Comparison of ENCODE assay signal across 18 cellular contexts in genomic region chr5:90170231-90170630, GRCh38.
DNase-seq lines count a peak whose midpoint lies in the region; ATAC-seq and TF ChIP-seq lines count a peak whose summit lies in the region.
"Had no signal": no experiment of that assay in that cellular context is flagged by ENCODE, and none has a peak within 500 bp of the region (broad histone marks: within the 10 kb centered on the region; RNA-seq: fewer than 3 reads in every experiment).

No MANE protein-coding gene starts in this region.

- peaks cover 34% of the 10 kb centered on the region for H3K4me1 ChIP-seq in KMS-11 (ENCODE audit: low read depth, poor library complexity, severe bottlenecking)
- H3K4me1 ChIP-seq in upper lobe of right lung, result no peaks in the 10 kb centered on the region
- H3K4me1 ChIP-seq: BLaER1, gastrocnemius medialis had no signal

- H3K36me3 ChIP-seq in KMS-11 (ENCODE audit: insufficient read depth) (no peaks in the 10 kb centered on the region), upper lobe of right lung (no peaks in the 10 kb centered on the region)
- H3K36me3 ChIP-seq: BLaER1, gastrocnemius medialis had no signal

- no peaks in the 10 kb centered on the region for H4K20me1 ChIP-seq in KMS-11 (ENCODE audit: insufficient read depth)
- H4K20me1 ChIP-seq: BLaER1 had no signal

- peaks cover 23% of the 10 kb centered on the region for H3K4me1 Mint-ChIP-seq in neural crest cell
- H3K4me1 Mint-ChIP-seq: activated naive CD8-positive, alpha-beta T cell treated with anti-CD3 and anti-CD28 coated beads for 36 hours; GM23338 had no signal

- peak overlapping the region; percentile 6 for H3K27ac Mint-ChIP-seq in neural crest cell (ENCODE audit: unreplicated experiment)
- H3K27ac Mint-ChIP-seq: activated naive CD8-positive, alpha-beta T cell treated with anti-CD3 and anti-CD28 coated beads for 36 hours; activated T-cell treated with anti-CD3 and anti-CD28 coated beads, Interleukin-2, amount 50 U/mL, for 24 hours; GM23338; type B pancreatic cell had no signal

- no peaks in the 10 kb centered on the region for H3K9me3 Mint-ChIP-seq in neural crest cell
- H3K9me3 Mint-ChIP-seq: activated naive CD8-positive, alpha-beta T cell treated with anti-CD3 and anti-CD28 coated beads for 36 hours; activated T-cell treated with anti-CD3 and anti-CD28 coated beads, Interleukin-2, amount 50 U/mL, for 24 hours; GM23338; type B pancreatic cell had no signal

- H3K9ac ChIP-seq in KMS-11, result no peak overlapping the region
- H3K9ac ChIP-seq: BLaER1 had no signal

- no peak overlapping the region for H3K4me3 Mint-ChIP-seq in neural crest cell
- H3K4me3 Mint-ChIP-seq: activated naive CD8-positive, alpha-beta T cell treated with anti-CD3 and anti-CD28 coated beads for 36 hours; activated T-cell treated with anti-CD3 and anti-CD28 coated beads, Interleukin-2, amount 50 U/mL, for 24 hours; GM23338; type B pancreatic cell had no signal

- no peaks in the 10 kb centered on the region for H3K9me3 ChIP-seq in upper lobe of right lung
- H3K9me3 ChIP-seq: BLaER1, gastrocnemius medialis had no signal

- H2AFZ ChIP-seq in KMS-11 (ENCODE audit: low read depth), result 0 out of 2 replicates have a peak overlapping the region, but pooled peaks have one; percentile 2
- H2AFZ ChIP-seq: GM23338 had no signal

- intact Hi-C loops in upper lobe of right lung (cut with DNase I), result no loop called here

- H3K27ac ChIP-seq in KMS-11 (peak overlapping the region; percentile 29), upper lobe of right lung (no peak overlapping the region)
- H3K27ac ChIP-seq: BLaER1, gastrocnemius medialis had no signal

- no peaks in the 10 kb centered on the region for H3K36me3 Mint-ChIP-seq in neural crest cell (ENCODE audit: low read depth)
- H3K36me3 Mint-ChIP-seq: activated naive CD8-positive, alpha-beta T cell treated with anti-CD3 and anti-CD28 coated beads for 36 hours; type B pancreatic cell had no signal

- H3K4me3 ChIP-seq in KMS-11 (IDR thresholded peaks at IDR 0.05; ENCODE audit: insufficient read depth, low read depth, low read length) (no peak overlapping the region), upper lobe of right lung (no peak overlapping the region)
- H3K4me3 ChIP-seq: BLaER1, gastrocnemius medialis, GM23338, skin epidermis had no signal

- DNase-seq in NCI-H69 (lab: John Stamatoyannopoulos, UW), result peak; percentile 91
- DNase-seq in fibroblast of gingiva (ENCODE audit: low read depth), result peak; percentile 30
- no peak for DNase-seq in neural crest cell (ENCODE audit: low read depth, low spot score)
- DNase-seq in ecto neural progenitor cell (ENCODE audit: low spot score), result no peak
- DNase-seq in T-helper 9 cell, result no peak
- DNase-seq in upper lobe of right lung, result no peak
- DNase-seq: activated CD4-positive, alpha-beta T cell treated with anti-CD3 and anti-CD28 coated beads for 4 hours; activated naive CD8-positive, alpha-beta T cell treated with anti-CD3 and anti-CD28 coated beads for 36 hours; activated T-cell treated with anti-CD3 and anti-CD28 coated beads, Interleukin-2, amount 50 U/mL, for 24 hours; effector memory CD4-positive, alpha-beta T cell; gastrocnemius medialis; islet precursor cell; MM.1S had no signal

- TF ChIP-seq CTCF in KMS-11 (conservative IDR thresholded peaks at IDR 0.05; ENCODE audit: low read depth, low read length), result no peak
- no peak for TF ChIP-seq CTCF in neural crest cell (conservative IDR thresholded peaks at IDR 0.05)
- no peak for TF ChIP-seq CTCF in upper lobe of right lung (IDR thresholded peaks at IDR 0.05)

- no peaks in the 10 kb centered on the region for H3K27me3 Mint-ChIP-seq in neural crest cell (ENCODE audit: low read depth)
- H3K27me3 Mint-ChIP-seq: activated naive CD8-positive, alpha-beta T cell treated with anti-CD3 and anti-CD28 coated beads for 36 hours; activated T-cell treated with anti-CD3 and anti-CD28 coated beads, Interleukin-2, amount 50 U/mL, for 24 hours; type B pancreatic cell had no signal

- H3K79me2 ChIP-seq in KMS-11 (ENCODE audit: insufficient read depth, low read depth), result no peaks in the 10 kb centered on the region

- no peaks in the 10 kb centered on the region for H3K27me3 ChIP-seq in KMS-11 (ENCODE audit: insufficient read depth, low read depth)
- no peaks in the 10 kb centered on the region for H3K27me3 ChIP-seq in upper lobe of right lung
- H3K27me3 ChIP-seq: BLaER1, gastrocnemius medialis had no signal

- ATAC-seq in upper lobe of right lung, result no peak
- ATAC-seq: gastrocnemius medialis, GM23338 had no signal

- peak overlapping the region; percentile 35; the same call in 1 of the 2 replicates for H3K4me2 ChIP-seq in KMS-11
- H3K4me2 ChIP-seq: BLaER1, GM23338 had no signal

Comparison
In these comparisons a context has a peak if more than half of its experiments do, and no peak if none do; other contexts are left out.
1. DNase-seq: peak in NCI-H69 (single experiment) and fibroblast of gingiva (single experiment); none in neural crest cell (single experiment), ecto neural progenitor cell (single experiment), T-helper 9 cell (single experiment) and upper lobe of right lung (single experiment).